21 cellular contexts compared by ENCODE assay signal in genomic region chr6:23277521-23278227, GRCh38.
DNase-seq lines count a peak whose midpoint lies in the region; ATAC-seq and TF ChIP-seq lines count a peak whose summit lies in the region.
"Had no signal": no experiment of that assay in that cellular context is flagged by ENCODE, and none has a peak within 500 bp of the region (broad histone marks: within the 10 kb centered on the region; RNA-seq: fewer than 3 reads in every experiment).

No MANE protein-coding gene starts in this region.

- WGBS in neuronal stem cell (ENCODE audit: extremely low coverage in 2 of 2, insufficient read length in 2 of 2, insufficient replicate concordance in 1 of 2), 2 donors, result no CpG with 5 or more reads among the region's 4 CpGs

- no peaks in the 10 kb centered on the region for H3K79me1 ChIP-seq in neuronal stem cell (ENCODE audit: low read depth, low read length)

- H2AK5ac ChIP-seq in neuronal stem cell (ENCODE audit: low read depth, low read length), result no peak overlapping the region

- peaks cover 2 to 15% of the 10 kb centered on the region in 2 donors for H3K4me1 ChIP-seq in neuronal stem cell (ENCODE audit: control insufficient read depth in 2 of 2, insufficient read depth in 1 of 2, low read depth in 1 of 2, low read length in 2 of 2)
- H3K4me1 ChIP-seq: Peyer's patch had no signal

- no peak overlapping the region for H3K14ac ChIP-seq in neuronal stem cell (ENCODE audit: low read length)

- no peaks in the 10 kb centered on the region for H3K9me3 Mint-ChIP-seq in naive thymus-derived CD8-positive, alpha-beta T cell
- H3K9me3 Mint-ChIP-seq: CD8-positive, alpha-beta T cell; GM23338 had no signal

- H3K4me3 Mint-ChIP-seq in naive thymus-derived CD8-positive, alpha-beta T cell, result no peak overlapping the region
- H3K4me3 Mint-ChIP-seq: CD8-positive, alpha-beta T cell; GM23338 had no signal

- H4K91ac ChIP-seq in neuronal stem cell (ENCODE audit: low read depth, low read length, poor library complexity), result no peak overlapping the region

- POLR2A ChIA-PET in naive thymus-derived CD8-positive, alpha-beta T cell (lab: Charles Lee), result no interaction called here

- DNase-seq in Ammon's horn (ENCODE audit: low spot score) (peak; percentile 27), inferior parietal cortex (ENCODE audit: extremely low spot score) (peak; percentile 29), neuronal stem cell (ENCODE audit: low spot score) (no peak), D341Med (ENCODE audit: low spot score) (no peak), middle frontal gyrus (ENCODE audit: extremely low spot score, low spot score) (no peak)
- DNase-seq in naive thymus-derived CD8-positive, alpha-beta T cell, result no peak
- DNase-seq in stimulated activated naive CD4-positive, alpha-beta T cell treated with Interleukin-2 at 50 U/mL for 16 hours (lab: John Stamatoyannopoulos, UW), result no peak
- DNase-seq: ACHN; C1 segment of cervical spinal cord; CD8-positive, alpha-beta T cell; DMS153; HCEC 1CT; MG63; NCI-H1417 treated with DMSO at 0.1 percent for 48 hours; NCI-H187; NCI-H2107; NCI-H69; Peyer's patch had no signal

- peak overlapping the region; percentile 9 for H2AFZ ChIP-seq in neuronal stem cell (ENCODE audit: low read length)
- H2AFZ ChIP-seq: GM23338 had no signal

- no peak overlapping the region for H3K4me2 ChIP-seq in neuronal stem cell (ENCODE audit: insufficient read depth, low read length, poor library complexity, severe bottlenecking)
- H3K4me2 ChIP-seq: GM23338 had no signal

- H2BK120ac ChIP-seq in neuronal stem cell (ENCODE audit: low read depth, low read length), result no peak overlapping the region

- H3K23ac ChIP-seq in neuronal stem cell (ENCODE audit: low read depth, low read length, poor library complexity), result no peak overlapping the region

- no peak overlapping the region for H3K4ac ChIP-seq in neuronal stem cell (ENCODE audit: low read length)

- no peaks in the 10 kb centered on the region for H3K27me3 ChIP-seq in neuronal stem cell (ENCODE audit: control insufficient read depth in 3 of 3, insufficient read depth in 3 of 3, low read depth in 1 of 3, low read length in 3 of 3)
- H3K27me3 ChIP-seq: MG63, Peyer's patch had no signal

- H3K4me3 ChIP-seq in neuronal stem cell (ENCODE audit: low read length in 2 of 2), result no peak overlapping the region
- H3K4me3 ChIP-seq: GM23338, MG63, Peyer's patch had no signal

- H3K36me3 ChIP-seq in neuronal stem cell (replicated peaks in 1 of 2; ENCODE audit: control insufficient read depth in 2 of 2, insufficient read depth in 2 of 2, low read length in 2 of 2), result no peaks in the 10 kb centered on the region
- H3K36me3 ChIP-seq: MG63, Peyer's patch had no signal

- H3K27me3 Mint-ChIP-seq in naive thymus-derived CD8-positive, alpha-beta T cell, result peaks cover 0 to 3% (median 0%) of the 10 kb centered on the region in 5 donors

- no peaks in the 10 kb centered on the region for H3K36me3 Mint-ChIP-seq in naive thymus-derived CD8-positive, alpha-beta T cell
- H3K36me3 Mint-ChIP-seq: CD8-positive, alpha-beta T cell had no signal

- H3K27ac ChIP-seq in neuronal stem cell (replicated peaks; ENCODE audit: low read length), result no peak overlapping the region
- H3K27ac ChIP-seq: 22Rv1, Peyer's patch had no signal

- no peaks in the 10 kb centered on the region for H3K4me1 Mint-ChIP-seq in naive thymus-derived CD8-positive, alpha-beta T cell
- H3K4me1 Mint-ChIP-seq: GM23338 had no signal

- no peak overlapping the region for H2BK12ac ChIP-seq in neuronal stem cell (ENCODE audit: low read length)

- no peaks in the 10 kb centered on the region for H3K9me3 ChIP-seq in neuronal stem cell (replicated peaks in 1 of 2; ENCODE audit: control insufficient read depth in 2 of 2, insufficient read depth in 1 of 2, low read depth in 1 of 2, low read length in 2 of 2)
- H3K9me3 ChIP-seq: MG63, Peyer's patch had no signal

- no peak overlapping the region for H2BK15ac ChIP-seq in neuronal stem cell (ENCODE audit: low read length)

- H4K8ac ChIP-seq in neuronal stem cell (ENCODE audit: low read depth, low read length), result no peak overlapping the region

- no peak overlapping the region for H2BK5ac ChIP-seq in neuronal stem cell (ENCODE audit: low read length)

- no peak overlapping the region for H3K27ac Mint-ChIP-seq in naive thymus-derived CD8-positive, alpha-beta T cell
- H3K27ac Mint-ChIP-seq: CD8-positive, alpha-beta T cell; GM23338 had no signal

- H3K9ac ChIP-seq in neuronal stem cell (ENCODE audit: low read depth, low read length, poor library complexity), result no peak overlapping the region

- H3K18ac ChIP-seq in neuronal stem cell (ENCODE audit: low read length), result no peak overlapping the region

- peak; percentile 34; the same call in 1 of the 3 replicates for ATAC-seq in SK-N-SH treated with all-trans-retinoic acid at 6 μM for 48 hours
- no peak for ATAC-seq in naive thymus-derived CD8-positive, alpha-beta T cell
- ATAC-seq: CD8-positive, alpha-beta T cell; GM23338 had no signal

TF ChIP-seq in SK-N-SH treated with all-trans-retinoic acid at 6 μM for 48 hours, 23 proteins besides CTCF, POLR2A, EP300 and RAD21:
- no peak for TF ChIP-seq ZNF70 (CRISPR knock-in tag; IDR thresholded peaks at IDR 0.05)
- no peak for TF ChIP-seq BACH2 (CRISPR knock-in tag; IDR thresholded peaks at IDR 0.05; ENCODE audit: borderline replicate concordance)
- TF ChIP-seq ZNF565 (CRISPR knock-in tag; conservative IDR thresholded peaks at IDR 0.05; ENCODE audit: low read depth), result no peak
- TF ChIP-seq CREB5 (CRISPR knock-in tag; IDR thresholded peaks at IDR 0.05; ENCODE audit: low read depth), result no peak
- no peak for TF ChIP-seq RARB (CRISPR knock-in tag; IDR thresholded peaks at IDR 0.05)
- no peak for TF ChIP-seq ESRRG (CRISPR knock-in tag; IDR thresholded peaks at IDR 0.05)
- TF ChIP-seq TOX (CRISPR knock-in tag; IDR thresholded peaks at IDR 0.05; ENCODE audit: borderline replicate concordance), result no peak
- no peak for TF ChIP-seq ZNF8 (CRISPR knock-in tag; IDR thresholded peaks at IDR 0.05)
- TF ChIP-seq ZFP30 (CRISPR knock-in tag; IDR thresholded peaks at IDR 0.05), result no peak
- no peak for TF ChIP-seq TSHZ2 (CRISPR knock-in tag; IDR thresholded peaks at IDR 0.05)
- no peak for TF ChIP-seq GLIS3 (CRISPR knock-in tag; IDR thresholded peaks at IDR 0.05)
- no peak for TF ChIP-seq POU6F1 (CRISPR knock-in tag; IDR thresholded peaks at IDR 0.05; ENCODE audit: borderline replicate concordance, low read depth)
- TF ChIP-seq ISL1 (CRISPR knock-in tag; IDR thresholded peaks at IDR 0.05), result no peak
- no peak for TF ChIP-seq OSR1 (CRISPR knock-in tag; IDR thresholded peaks at IDR 0.05)

Comparison
In these comparisons a context has a peak if more than half of its experiments do, and no peak if none do; other contexts are left out.
1. DNase-seq: peak in Ammon's horn (single experiment) and inferior parietal cortex (single experiment); none in neuronal stem cell (single experiment), naive thymus-derived CD8-positive, alpha-beta T cell (0 of 10), stimulated activated naive CD4-positive, alpha-beta T cell treated with Interleukin-2 at 50 U/mL for 16 hours (single experiment), D341Med (single experiment) and middle frontal gyrus (single experiment).